Comparison of ENCODE assay signal across 8 cellular contexts in genomic region chr19:10431254-10431942, GRCh38. TPM values are rescaled to one million over a fixed set of nuclear protein-coding genes. Genes with fewer than 3 reads are reported as not detected.
DNase-seq lines count a peak whose midpoint lies in the region; ATAC-seq and TF ChIP-seq lines count a peak whose summit lies in the region.

No MANE protein-coding gene starts in this region.

- WGBS in heart left ventricle, 4 donors, result 14 to 19% (median 15%) methylated on average over 19 to 25 of the region's 25 CpGs

- peaks cover 38% of the 10 kb centered on the region for H3K27me3 Mint-ChIP-seq in activated CD4-positive, alpha-beta T cell treated with anti-CD3 and anti-CD28 coated beads, Interleukin-2, amount 10 ng/mL, durations not matched to agents 7 days and 5 days

- H3K4me3 ChIP-seq in heart left ventricle (peak overlapping the region; percentile 52 to 94 (median 70)), skeletal muscle cell (ENCODE audit: low read depth, low read length) (peak overlapping the region; percentile 58)

- H3K9me3 ChIP-seq in heart left ventricle, result no peaks in the 10 kb centered on the region

- H3K27me3 ChIP-seq in heart left ventricle, result peaks cover 0 to 9% (median 0%) of the 10 kb centered on the region in 9 donors

- peak overlapping the region in 10 of 12 donors; percentile 40 to 78 (median 63) for H3K27ac ChIP-seq in heart left ventricle

- no peak for TF ChIP-seq POLR2A in heart left ventricle (IDR thresholded peaks at IDR 0.05)

- peak in 2 of 4 donors; percentile 1 to 2 for ATAC-seq in heart left ventricle

- TF ChIP-seq CTCF in heart left ventricle (IDR thresholded peaks at IDR 0.05), result peak in 2 of 12 donors; percentile 5 to 9

- H3K27ac Mint-ChIP-seq in activated CD4-positive, alpha-beta T cell treated with anti-CD3 and anti-CD28 coated beads, Interleukin-2, amount 10 ng/mL, durations not matched to agents 7 days and 5 days, result peak overlapping the region; percentile 72

- POLR2A ChIA-PET in activated CD4-positive, alpha-beta T cell treated with anti-CD3 and anti-CD28 coated beads, Interleukin-2, amount 10 ng/mL, durations not matched to agents 7 days and 5 days (lab: Charles Lee), result no interaction called here

- H3K9me3 Mint-ChIP-seq in activated CD4-positive, alpha-beta T cell treated with anti-CD3 and anti-CD28 coated beads, Interleukin-2, amount 10 ng/mL, durations not matched to agents 7 days and 5 days, result no peaks in the 10 kb centered on the region

- no peaks in the 10 kb centered on the region for H3K36me3 ChIP-seq in heart left ventricle

- peaks cover 57% of the 10 kb centered on the region for H3K4me1 Mint-ChIP-seq in activated CD4-positive, alpha-beta T cell treated with anti-CD3 and anti-CD28 coated beads, Interleukin-2, amount 10 ng/mL, durations not matched to agents 7 days and 5 days

- intact Hi-C loops in heart left ventricle (cut with DNase I), result no loop called here

- H3K36me3 Mint-ChIP-seq in activated CD4-positive, alpha-beta T cell treated with anti-CD3 and anti-CD28 coated beads, Interleukin-2, amount 10 ng/mL, durations not matched to agents 7 days and 5 days (ENCODE audit: low read depth), result peaks cover 9% of the 10 kb centered on the region

- H3K4me1 ChIP-seq in heart left ventricle, result peaks cover 0 to 53% (median 20%) of the 10 kb centered on the region in 12 donors

- peak overlapping the region; percentile 72 for H3K4me3 Mint-ChIP-seq in activated CD4-positive, alpha-beta T cell treated with anti-CD3 and anti-CD28 coated beads, Interleukin-2, amount 10 ng/mL, durations not matched to agents 7 days and 5 days

- CTCF ChIA-PET in activated CD4-positive, alpha-beta T cell treated with anti-CD3 and anti-CD28 coated beads, Interleukin-2, amount 10 ng/mL, durations not matched to agents 7 days and 5 days (lab: Charles Lee), result interaction anchor here (0.6 to 27.9 kb wide), 5 partner anchors 10 to 455 kb away, joined by 3 to 612 read pairs (median 10); partner anchors contain the start of genes CDC37 and PDE4A

- DNase-seq in activated effector memory CD4-positive, alpha-beta T cell treated with anti-CD3 and anti-CD28 coated beads, Interleukin-2, amount 50 U/mL, for 16 hours, result peak; percentile 76
- DNase-seq in activated effector memory CD4-positive, alpha-beta T cell treated with Interleukin-2 at 50 U/mL for 16 hours, result no peak
- DNase-seq in activated CD4-positive, alpha-beta T cell treated with anti-CD3 and anti-CD28 coated beads, Interleukin-2, amount 10 ng/mL, durations not matched to agents 7 days and 5 days, result peak; percentile 49
- peak in 2 of 5 donors; percentile 27 to 50 for DNase-seq in heart left ventricle
- DNase-seq in skeletal muscle cell (ENCODE audit: low read depth), result no peak
- no peak for DNase-seq in NCI-H2107 (lab: John Stamatoyannopoulos, UW)
- no peak for DNase-seq in NCI-H524 (lab: John Stamatoyannopoulos, UW)
- no peak for DNase-seq in DMS 273 (lab: John Stamatoyannopoulos, UW; ENCODE audit: unreplicated experiment)

RNA-seq across cellular contexts. Expression of gene PDE4A, which starts 11.1 kb away (rescaled TPM):
- 10 to 100 TPM; 12.7 to 14.3 TPM for total RNA-seq in activated CD4-positive, alpha-beta T cell treated with anti-CD3 and anti-CD28 coated beads, Interleukin-2, amount 10 ng/mL, durations not matched to agents 7 days and 5 days
- total RNA-seq in heart left ventricle, result 10 to 100 TPM in 8 of 9 donors, 1 to 10 TPM in 1; 9.3 to 33.3 (median 17.3) TPM
- polyA plus RNA-seq in heart left ventricle, result 10 to 100 TPM in 1 of 2 donors, 1 to 10 TPM in 1; 5.2 to 11.2 TPM

RNA-seq across cellular contexts. Expression of gene CDC37, which starts 28.1 kb away (rescaled TPM):
- 100 to 1,000 TPM; 200 to 205 TPM for total RNA-seq in activated CD4-positive, alpha-beta T cell treated with anti-CD3 and anti-CD28 coated beads, Interleukin-2, amount 10 ng/mL, durations not matched to agents 7 days and 5 days
- total RNA-seq in heart left ventricle, result 100 to 1,000 TPM; 108 to 189 (median 138) TPM
- 100 to 1,000 TPM; 199 to 282 TPM for polyA plus RNA-seq in heart left ventricle

RNA-seq across cellular contexts. Expression of gene TYK2, which starts 51.0 kb away (rescaled TPM):
- 100 to 1,000 TPM; 251 to 263 TPM for total RNA-seq in activated CD4-positive, alpha-beta T cell treated with anti-CD3 and anti-CD28 coated beads, Interleukin-2, amount 10 ng/mL, durations not matched to agents 7 days and 5 days
- 10 to 100 TPM; 37.7 to 86.3 (median 55.3) TPM for total RNA-seq in heart left ventricle
- 100 to 1,000 TPM in 1 of 2 donors, 10 to 100 TPM in 1; 71.7 to 100 TPM for polyA plus RNA-seq in heart left ventricle

Comparison
In these comparisons a context has a peak if more than half of its experiments do, and no peak if none do; other contexts are left out.
1. DNase-seq: peak in activated effector memory CD4-positive, alpha-beta T cell treated with anti-CD3 and anti-CD28 coated beads, Interleukin-2, amount 50 U/mL, for 16 hours (single experiment) and activated CD4-positive, alpha-beta T cell treated with anti-CD3 and anti-CD28 coated beads, Interleukin-2, amount 10 ng/mL, durations not matched to agents 7 days and 5 days (single experiment); none in activated effector memory CD4-positive, alpha-beta T cell treated with Interleukin-2 at 50 U/mL for 16 hours (single experiment), skeletal muscle cell (single experiment), NCI-H2107 (single experiment), NCI-H524 (0 of 2) and DMS 273 (single experiment).